In the genomic region with DNA sequence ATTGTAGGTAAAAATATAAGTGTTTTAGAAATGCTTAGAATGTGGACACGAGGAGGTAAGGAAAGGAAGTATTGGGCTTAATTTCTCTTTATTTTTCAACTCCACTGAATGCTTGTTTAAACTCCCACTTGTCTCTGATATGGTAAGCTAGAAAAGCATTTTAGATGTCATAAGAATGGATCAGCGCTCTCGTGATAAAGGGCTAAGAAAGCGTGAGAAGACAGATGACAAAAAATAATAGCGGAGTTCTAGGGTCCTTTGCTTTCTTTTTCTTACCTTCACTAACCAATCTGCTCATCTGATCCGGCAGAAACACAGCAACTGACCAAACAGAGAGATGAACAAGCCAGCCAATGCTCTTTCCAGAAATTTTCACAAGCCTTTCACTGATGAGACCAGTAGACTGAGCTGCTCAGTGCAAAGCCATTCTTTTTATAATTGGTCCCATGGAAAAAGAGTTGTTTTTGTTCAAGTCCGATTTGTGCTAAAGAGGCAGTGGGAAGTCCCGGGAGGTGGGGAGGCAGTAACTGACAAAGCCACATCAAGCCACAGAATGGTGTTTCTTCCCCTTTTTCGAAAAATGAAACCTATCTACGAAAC, we compare ENCODE assay signal across 8 cellular contexts. TPM values are rescaled to one million over a fixed set of nuclear protein-coding genes. Genes with fewer than 3 reads are reported as not detected.
A peak's percentile ranks its signal among the peaks of the same experiment; 100 is the strongest.
DNase-seq lines count a peak whose midpoint lies in the region; ATAC-seq and TF ChIP-seq lines count a peak whose summit lies in the region.

A gene with protein sequence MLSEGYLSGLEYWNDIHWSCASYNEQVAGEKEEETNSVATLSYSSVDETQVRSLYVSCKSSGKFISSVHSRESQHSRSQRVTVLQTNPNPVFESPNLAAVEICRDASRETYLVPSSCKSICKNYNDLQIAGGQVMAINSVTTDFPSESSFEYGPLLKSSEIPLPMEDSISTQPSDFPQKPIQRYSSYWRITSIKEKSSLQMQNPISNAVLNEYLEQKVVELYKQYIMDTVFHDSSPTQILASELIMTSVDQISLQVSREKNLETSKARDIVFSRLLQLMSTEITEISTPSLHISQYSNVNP (minus strand): TSS at position 405 of the 600 bp plus-strand sequence. CDS start 17,411 bp downstream, outside the sequence.

- peak in 1 of 3 donors; percentile 29 for DNase-seq in right cardiac atrium
- no peak for DNase-seq in heart left ventricle
- DNase-seq in T-helper 17 cell = peak in 1 of 3 donors; percentile 4
- peak in 1 of 3 donors; percentile 10 for DNase-seq in mucosa of descending colon
- no peak for DNase-seq in posterior cingulate gyrus
- no peak for DNase-seq in chondrocyte (ENCODE audit: low spot score)
- DNase-seq in Right ventricle myocardium superior = no peak

- no peaks in the 10 kb centered on the region for H3K9me3 ChIP-seq in right cardiac atrium (ENCODE audit: control insufficient read depth, low read length)
- H3K9me3 ChIP-seq in heart left ventricle = no peaks in the 10 kb centered on the region
- no peaks in the 10 kb centered on the region for H3K9me3 ChIP-seq in T-helper 17 cell (ENCODE audit: control insufficient read depth, low read length, poor library complexity, severe bottlenecking)
- H3K9me3 ChIP-seq in mucosa of descending colon = no peaks in the 10 kb centered on the region

- H3K4me3 Mint-ChIP-seq in T-helper 17 cell (peak within 1 kb of the TSS; percentile 87), chondrocyte (ENCODE audit: unreplicated experiment) (no peak within 1 kb of the TSS)

- H3K4me1 ChIP-seq in right cardiac atrium (ENCODE audit: control insufficient read depth, insufficient read depth, low read length) (no peaks in the 10 kb centered on the region), heart left ventricle (peaks cover 0 to 4% (median 0%) of the 10 kb centered on the region in 12 donors), mucosa of descending colon (ENCODE audit: low read depth) (no peaks in the 10 kb centered on the region)

- H3K9me3 Mint-ChIP-seq in chondrocyte (ENCODE audit: low read depth) = no peaks in the 10 kb centered on the region

- intact Hi-C loops in right cardiac atrium (cut with DNase I) (no loop called here), heart left ventricle (cut with DNase I) (loop anchor here in 3 of 10 donors (5.0 to 10.0 kb wide), 2 partner anchors 135 to 137 kb away; no protein-coding TSS in a partner anchor), mucosa of descending colon (cut with DNase I, micrococcal nuclease) (no loop called here), posterior cingulate gyrus (cut with DNase I) (no loop called here), Right ventricle myocardium superior (cut with DNase I) (loop anchor here (10.0 kb wide), 1 partner anchor 137 kb away; no protein-coding TSS in a partner anchor)

- no peaks in the 10 kb centered on the region for H3K27me3 ChIP-seq in right cardiac atrium (ENCODE audit: control insufficient read depth, insufficient read depth)
- H3K27me3 ChIP-seq in heart left ventricle = no peaks in the 10 kb centered on the region

- ATAC-seq in right cardiac atrium = no peak
- ATAC-seq in heart left ventricle = no peak
- peak; percentile 82 for ATAC-seq in HG03108 (IDR thresholded peaks at IDR 0.05; ENCODE audit: unreplicated experiment)
- ATAC-seq in T-helper 17 cell = peak; percentile 87
- peak; percentile 64 for ATAC-seq in mucosa of descending colon
- ATAC-seq in Right ventricle myocardium superior (ENCODE audit: poor library complexity) = no peak

- H3K4me1 Mint-ChIP-seq in T-helper 17 cell (peaks cover 11% of the 10 kb centered on the region), chondrocyte (ENCODE audit: low read depth) (no peaks in the 10 kb centered on the region)

- no peaks in the 10 kb centered on the region for H3K36me3 ChIP-seq in heart left ventricle
- no peaks in the 10 kb centered on the region for H3K36me3 ChIP-seq in mucosa of descending colon (ENCODE audit: low read depth)

- 65% methylated on average over 10 of the region's 10 CpGs for WGBS in right cardiac atrium
- 69 to 76% (median 72%) methylated on average over 10 of the region's 10 CpGs for WGBS in heart left ventricle, 4 donors

- H3K36me3 Mint-ChIP-seq in T-helper 17 cell (ENCODE audit: low read depth) (peaks cover 3% of the 10 kb centered on the region), chondrocyte (ENCODE audit: low read depth) (no peaks in the 10 kb centered on the region)

- H3K27ac ChIP-seq in right cardiac atrium (ENCODE audit: low read length) (no peak within 1 kb of the TSS), heart left ventricle (peak within 1 kb of the TSS in 3 of 12 donors; percentile 9 to 82 (median 34))

- no peak for TF ChIP-seq POLR2A in heart left ventricle (IDR thresholded peaks at IDR 0.05)

- peak within 1 kb of the TSS; percentile 85 for H3K27ac Mint-ChIP-seq in T-helper 17 cell
- H3K27ac Mint-ChIP-seq in chondrocyte (ENCODE audit: unreplicated experiment) = no peak within 1 kb of the TSS

- H3K4me3 ChIP-seq in right cardiac atrium (ENCODE audit: low read length) (peak within 1 kb of the TSS; percentile 20), heart left ventricle (peak within 1 kb of the TSS in 6 of 12 donors; percentile 4 to 48 (median 24)), mucosa of descending colon (no peak within 1 kb of the TSS)

- no peak for TF ChIP-seq CTCF in heart left ventricle (IDR thresholded peaks at IDR 0.05)
- no peak for TF ChIP-seq CTCF in mucosa of descending colon (IDR thresholded peaks at IDR 0.05)
- no peak for TF ChIP-seq CTCF in chondrocyte (IDR thresholded peaks at IDR 0.05)

- H3K27me3 Mint-ChIP-seq in T-helper 17 cell (no peaks in the 10 kb centered on the region), chondrocyte (ENCODE audit: low read depth) (peaks cover 14% of the 10 kb centered on the region)

RNA-seq across cellular contexts. Expression of the gene that starts here (rescaled TPM):
- total RNA-seq in right cardiac atrium (under 1 TPM; 0.49 to 0.71 (median 0.56) TPM), heart left ventricle (1 to 10 TPM in 2 of 9 donors, under 1 TPM in 5, not detected in 2; 0.21 to 5.2 (median 0.40) TPM), T-helper 17 cell (1 to 10 TPM; 2.3 to 2.4 TPM), mucosa of descending colon (1 to 10 TPM in 2 of 3 donors, under 1 TPM in 1; 0.67 to 1.1 (median 1.1) TPM), chondrocyte (not detected in 3 replicates), Right ventricle myocardium superior (0.30 TPM)
- polyA plus RNA-seq in right cardiac atrium (0.11 TPM), heart left ventricle (under 1 TPM; 0.15 to 0.18 TPM)

Comparison
In these comparisons a context has a peak if more than half of its experiments do, and no peak if none do; other contexts are left out.
1. ATAC-seq: peak in HG03108 (single experiment), T-helper 17 cell (single experiment) and mucosa of descending colon (single experiment); none in right cardiac atrium (0 of 2), heart left ventricle (0 of 4) and Right ventricle myocardium superior (single experiment).